Comparison of ENCODE assay signal across 8 cellular contexts in the genomic region with DNA sequence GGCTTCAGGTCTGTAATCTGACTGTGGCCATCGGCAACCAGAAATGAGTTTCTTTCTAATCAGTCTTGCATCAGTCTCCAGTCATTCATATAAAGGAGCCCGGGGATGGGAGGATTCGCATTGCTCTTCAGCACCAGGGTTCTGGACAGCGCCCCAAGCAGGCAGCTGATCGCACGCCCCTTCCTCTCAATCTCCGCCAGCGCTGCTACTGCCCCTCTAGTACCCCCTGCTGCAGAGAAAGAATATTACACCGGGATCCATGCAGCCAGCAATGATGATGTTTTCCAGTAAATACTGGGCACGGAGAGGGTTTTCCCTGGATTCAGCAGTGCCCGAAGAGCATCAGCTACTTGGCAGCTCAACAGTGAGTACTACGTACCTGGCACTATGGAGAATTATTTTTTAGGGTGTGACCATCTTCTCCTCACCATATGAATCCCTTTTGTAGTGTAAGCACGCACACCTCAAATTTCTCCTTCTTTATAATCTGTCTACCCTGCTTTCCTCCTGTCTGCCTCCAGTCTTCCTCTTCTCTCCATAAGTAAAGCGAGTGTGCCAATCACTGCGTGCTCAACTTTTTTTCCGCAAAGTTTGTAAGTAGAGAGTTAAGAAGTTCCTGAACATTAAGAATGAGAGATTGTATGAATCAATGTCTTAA. TPM values are rescaled to one million over a fixed set of nuclear protein-coding genes. Genes with fewer than 3 reads are reported as not detected.
A peak's percentile ranks its signal among the peaks of the same experiment; 100 is the strongest.
DNase-seq lines count a peak whose midpoint lies in the region; ATAC-seq and TF ChIP-seq lines count a peak whose summit lies in the region.

A gene (plus strand): TSS at position 118 of the 658 bp plus-strand sequence. CDS start 142 bp downstream, at position 260.

- H3K4me3 ChIP-seq in Karpas-422 (ENCODE audit: low read length) (no peak within 1 kb of the TSS), gastroesophageal sphincter (no peak within 1 kb of the TSS)

- 21 to 41% methylated on average over 4 to 8 of the region's 16 CpGs for WGBS in gastroesophageal sphincter (ENCODE audit: low coverage in 1 of 2), 2 donors

- peak; percentile 61 for ATAC-seq in GM21447 (IDR thresholded peaks at IDR 0.05; ENCODE audit: unreplicated experiment)
- ATAC-seq in left lobe of liver, result peak; percentile 88
- ATAC-seq in gastroesophageal sphincter, result no peak

- no peak within 1 kb of the TSS for H3K27ac Mint-ChIP-seq in Calu3 (ENCODE audit: unreplicated experiment)

- H3K36me3 Mint-ChIP-seq in Calu3 (ENCODE audit: insufficient read depth, unreplicated experiment), result no peaks in the 10 kb centered on the region

- no peaks in the 10 kb centered on the region for H3K4me1 Mint-ChIP-seq in Calu3 (ENCODE audit: low read depth, unreplicated experiment)

- no peak within 1 kb of the TSS for H2AFZ ChIP-seq in Karpas-422 (ENCODE audit: low read length)

- H3K9ac ChIP-seq in Karpas-422 (ENCODE audit: low read length), result no peak within 1 kb of the TSS

- in situ Hi-C loops in T47D (cut with HindIII; ENCODE audit: low pct_unique_long_range_greater_than_20kb, low sequenced_read_pairs), result no loop called here

- TF ChIP-seq EP300 in gastroesophageal sphincter (IDR thresholded peaks at IDR 0.05), result no peak

- no peak within 1 kb of the TSS for H3K4me2 ChIP-seq in Karpas-422 (ENCODE audit: low read depth, low read length, poor library complexity, severe bottlenecking)

- no TSS peak for BruUV-seq in Calu3 (replicated peaks; lab: Mats Ljungman, UMichigan)

- no peak within 1 kb of the TSS for H3K4me3 Mint-ChIP-seq in Calu3 (ENCODE audit: low read depth, unreplicated experiment)

- H3K27me3 ChIP-seq in Karpas-422 (ENCODE audit: low read length) (no peaks in the 10 kb centered on the region), gastroesophageal sphincter (peaks cover 47% of the 10 kb centered on the region)

- no peaks in the 10 kb centered on the region for H3K9me3 ChIP-seq in Karpas-422 (ENCODE audit: low read length)
- no peaks in the 10 kb centered on the region for H3K9me3 ChIP-seq in gastroesophageal sphincter

- no peak for TF ChIP-seq POLR2A in gastroesophageal sphincter (IDR thresholded peaks at IDR 0.05)

- H4K20me1 ChIP-seq in Karpas-422 (ENCODE audit: insufficient read depth, low read depth, low read length), result no peaks in the 10 kb centered on the region

- DNase-seq in Calu3 (peak; percentile 82), Karpas-422 (peak; percentile 92), SKM-1 treated with dmso at 0.1 percent for 144 hours (lab: John Stamatoyannopoulos, UW; ENCODE audit: unreplicated experiment) (peak; percentile 14), T47D (ENCODE audit: low read depth in 1 of 2, low spot score in 1 of 2) (peak; percentile 15 to 85), left lobe of liver (ENCODE audit: low spot score) (peak; percentile 45)
- DNase-seq in stimulated activated CD8-positive, alpha-beta memory T cell treated with anti-CD3 and anti-CD28 coated beads, Interleukin-7, amount 100 ng/mL, for 24 hours (ENCODE audit: low read depth), result peak; percentile 6

- CTCF ChIA-PET in Calu3 (lab: Charles Lee), result interaction anchor here (0.7 kb wide), 1 partner anchor 883 kb away, joined by 11 read pairs; no protein-coding TSS in a partner anchor

- H3K27ac ChIP-seq in Karpas-422 (ENCODE audit: low read length) (no peak within 1 kb of the TSS), gastroesophageal sphincter (no peak within 1 kb of the TSS)

- H3K9me2 ChIP-seq in Karpas-422 (replicated peaks; ENCODE audit: insufficient read depth, low read length), result no peaks in the 10 kb centered on the region

- peaks cover 51% of the 10 kb centered on the region for H3K27me3 Mint-ChIP-seq in Calu3 (ENCODE audit: unreplicated experiment)

- intact Hi-C loops in Calu3 (cut with micrococcal nuclease; ENCODE audit: unreplicated experiment), result loop anchor here (1.0 kb wide), 1 partner anchor 159 kb away; no protein-coding TSS in a partner anchor

- H3K4me1 ChIP-seq in Karpas-422 (ENCODE audit: low read length), result no peaks in the 10 kb centered on the region
- H3K4me1 ChIP-seq in gastroesophageal sphincter, result no peaks in the 10 kb centered on the region

- H3K36me3 ChIP-seq in Karpas-422 (ENCODE audit: insufficient read depth, low read length) (no peaks in the 10 kb centered on the region), gastroesophageal sphincter (no peaks in the 10 kb centered on the region)

- H3K9me3 Mint-ChIP-seq in Calu3 (ENCODE audit: low read depth, unreplicated experiment), result no peaks in the 10 kb centered on the region

- no peaks in the 10 kb centered on the region for H3K79me2 ChIP-seq in Karpas-422 (ENCODE audit: low read length)

- TF ChIP-seq CTCF in Calu3 (IDR thresholded peaks at IDR 0.05; ENCODE audit: unreplicated experiment) (peak; percentile 78), gastroesophageal sphincter (IDR thresholded peaks at IDR 0.05) (peak in 1 of 4 experiments; percentile 28)

RNA-seq across cellular contexts. Expression of the gene that starts here (rescaled TPM):
- total RNA-seq in Calu3 (2022) (0.38 and 0.54 TPM in 2 replicates), left lobe of liver (not detected), gastroesophageal sphincter (not detected)
- not detected in 2 replicates for total RNA-seq in Karpas-422 (2014; rRNA removed; shearing (Covaris generic); ENCODE audit: low replicate concordance)

Comparison
In these comparisons a context has a peak if more than half of its experiments do, and no peak if none do; other contexts are left out.
1. Peak in DNase-seq in Calu3; RNA of the gene not detected or under 1 TPM.
2. Peak in DNase-seq in Karpas-422; RNA of the gene not detected or under 1 TPM.
3. Peak in DNase-seq and ATAC-seq in left lobe of liver; RNA of the gene not detected or under 1 TPM.
4. DNase-seq: peak in every context shown above with its lines; median percentile 92 in Karpas-422; 82 in Calu3; 50 in T47D; 45 in left lobe of liver; 14 in SKM-1 treated with dmso at 0.1 percent for 144 hours; 6 in stimulated activated CD8-positive, alpha-beta memory T cell treated with anti-CD3 and anti-CD28 coated beads, Interleukin-7, amount 100 ng/mL, for 24 hours.